ENCODE assay signal across 20 cellular contexts in genomic region chr6:155040154-155040553, GRCh38.
"Had no signal": no experiment of that assay in that cellular context is flagged by ENCODE, and none has a peak within 500 bp of the region (broad histone marks: within the 10 kb centered on the region; RNA-seq: fewer than 3 reads in every experiment).

No MANE protein-coding gene starts in this region.

- H3K4me1 Mint-ChIP-seq: central memory CD8-positive, alpha-beta T cell; immature natural killer cell; natural killer cell; stimulated activated memory B cell treated with anti-CD40 and anti-IgM and Interleukin-4, amounts not matched to agents 10 μg/mL and 1 μg/mL and 100 μg/mL, for 72 hours had no signal

- H3K36me3 Mint-ChIP-seq: activated naive CD8-positive, alpha-beta T cell; immature natural killer cell; natural killer cell; stimulated activated memory B cell treated with anti-CD40 and anti-IgM and Interleukin-4, amounts not matched to agents 10 μg/mL and 1 μg/mL and 100 μg/mL, for 72 hours had no signal

- H3K4me3 ChIP-seq: body of pancreas, esophagus squamous epithelium, thyroid gland had no signal

- H3K27me3 ChIP-seq: body of pancreas, esophagus squamous epithelium, thyroid gland had no signal

- FAIRE-seq: endothelial cell of umbilical vein had no signal

- H3K9me3 Mint-ChIP-seq: activated CD4-positive, alpha-beta T cell treated with anti-CD3 and anti-CD28 coated beads, Interleukin-2, amount 10 ng/mL, durations not matched to agents 24 days and 14 days; activated T-cell treated with anti-CD3 and anti-CD28 coated beads, Interleukin-2, amount 50 U/mL, for 72 hours; central memory CD8-positive, alpha-beta T cell; immature natural killer cell; natural killer cell; stimulated activated memory B cell treated with anti-CD40 and anti-IgM and Interleukin-4, amounts not matched to agents 10 μg/mL and 1 μg/mL and 100 μg/mL, for 72 hours had no signal

- H3K27ac ChIP-seq: body of pancreas, esophagus squamous epithelium had no signal

- H3K9me3 ChIP-seq: body of pancreas, esophagus squamous epithelium, thyroid gland had no signal

- H3K4me1 ChIP-seq: body of pancreas had no signal

- ATAC-seq: activated CD8-positive, alpha-beta T cell treated with anti-CD3 and anti-CD28 coated beads, Interleukin-2, amount 10 ng/mL, durations not matched to agents 7 days and 5 days; activated T-cell treated with anti-CD3 and anti-CD28 coated beads, Interleukin-2, amount 50 U/mL, for 72 hours; body of pancreas; natural killer cell; stimulated activated memory B cell treated with anti-CD40 and anti-IgM and Interleukin-4, amounts not matched to agents 10 μg/mL and 1 μg/mL and 100 μg/mL, for 72 hours had no signal

- H3K4me3 Mint-ChIP-seq: activated CD4-positive, alpha-beta T cell treated with anti-CD3 and anti-CD28 coated beads, Interleukin-2, amount 10 ng/mL, durations not matched to agents 24 days and 14 days; activated CD8-positive, alpha-beta T cell treated with anti-CD3 and anti-CD28 coated beads, Interleukin-2, amount 10 ng/mL, durations not matched to agents 7 days and 5 days; activated naive CD8-positive, alpha-beta T cell; activated T-cell treated with anti-CD3 and anti-CD28 coated beads, Interleukin-2, amount 50 U/mL, for 72 hours; central memory CD8-positive, alpha-beta T cell; immature natural killer cell; natural killer cell; stimulated activated memory B cell treated with anti-CD40 and anti-IgM and Interleukin-4, amounts not matched to agents 10 μg/mL and 1 μg/mL and 100 μg/mL, for 72 hours had no signal

- H3K27ac Mint-ChIP-seq: activated CD4-positive, alpha-beta T cell treated with anti-CD3 and anti-CD28 coated beads, Interleukin-2, amount 10 ng/mL, durations not matched to agents 24 days and 14 days; activated CD8-positive, alpha-beta T cell treated with anti-CD3 and anti-CD28 coated beads, Interleukin-2, amount 10 ng/mL, durations not matched to agents 7 days and 5 days; activated naive CD8-positive, alpha-beta T cell; activated T-cell treated with anti-CD3 and anti-CD28 coated beads, Interleukin-2, amount 50 U/mL, for 72 hours; immature natural killer cell; natural killer cell; stimulated activated memory B cell treated with anti-CD40 and anti-IgM and Interleukin-4, amounts not matched to agents 10 μg/mL and 1 μg/mL and 100 μg/mL, for 72 hours had no signal

- H3K27me3 Mint-ChIP-seq: activated naive CD8-positive, alpha-beta T cell; central memory CD8-positive, alpha-beta T cell; stimulated activated memory B cell treated with anti-CD40 and anti-IgM and Interleukin-4, amounts not matched to agents 10 μg/mL and 1 μg/mL and 100 μg/mL, for 72 hours had no signal

- DNase-seq: activated CD4-positive, alpha-beta T cell treated with anti-CD3 and anti-CD28 coated beads, Interleukin-2, amount 10 ng/mL, durations not matched to agents 24 days and 14 days; activated CD4-positive, CD25-positive, alpha-beta regulatory T cell; activated CD8-positive, alpha-beta memory T cell treated with anti-CD3 and anti-CD28 coated beads, Interleukin-2, amount 50 U/mL, for 4 hours; activated CD8-positive, alpha-beta T cell treated with anti-CD3 and anti-CD28 coated beads, Interleukin-2, amount 10 ng/mL, durations not matched to agents 7 days and 5 days; activated gamma-delta T cell; activated T-cell treated with anti-CD3 and anti-CD28 coated beads, Interleukin-2, amount 50 U/mL, for 72 hours; body of pancreas; cortex of kidney; effector CD4-positive, alpha-beta T cell; esophagus squamous epithelium; immature natural killer cell; mesenchymal stem cell; natural killer cell; posterior cingulate gyrus; stimulated activated CD4-positive, alpha-beta T cell treated with anti-CD3 and anti-CD28 coated beads, Interleukin-2, amount 100 ng/mL, for 48 hours; thyroid gland had no signal

- H3K36me3 ChIP-seq: esophagus squamous epithelium, thyroid gland had no signal
